8 cellular contexts compared by ENCODE assay signal in genomic region chr17:7833011-7833794, GRCh38. TPM values are rescaled to one million over a fixed set of nuclear protein-coding genes. Genes with fewer than 3 reads are reported as not detected.
DNase-seq lines count a peak whose midpoint lies in the region; ATAC-seq and TF ChIP-seq lines count a peak whose summit lies in the region.

No MANE protein-coding gene starts in this region.

- WGBS in right lobe of liver (ENCODE audit: insufficient coverage, low coverage, low lambda C conversion rate, missing lambda C conversion rate), result 46% methylated on average over 12 of the region's 19 CpGs
- 68% methylated on average over 19 of the region's 19 CpGs for WGBS in thymus

- H3K27ac Mint-ChIP-seq in activated T-cell treated with anti-CD3 and anti-CD28 coated beads, Interleukin-2, amount 50 U/mL, for 72 hours, result no peak overlapping the region

- no peak overlapping the region for H3K27ac ChIP-seq in right lobe of liver
- H3K27ac ChIP-seq in thymus (ENCODE audit: low read depth), result no peak overlapping the region

- peaks cover 9% of the 10 kb centered on the region for H3K27me3 Mint-ChIP-seq in activated T-cell treated with anti-CD3 and anti-CD28 coated beads, Interleukin-2, amount 50 U/mL, for 72 hours (ENCODE audit: low read depth)

- peak overlapping the region; percentile 83 to 98 for H3K4me3 Mint-ChIP-seq in activated T-cell treated with anti-CD3 and anti-CD28 coated beads, Interleukin-2, amount 50 U/mL, for 72 hours

- H3K4me1 Mint-ChIP-seq in activated T-cell treated with anti-CD3 and anti-CD28 coated beads, Interleukin-2, amount 50 U/mL, for 72 hours (ENCODE audit: low read depth), result peaks cover 28% of the 10 kb centered on the region

- ATAC-seq in activated T-cell treated with anti-CD3 and anti-CD28 coated beads, Interleukin-2, amount 50 U/mL, for 72 hours (replicated peaks in 1 of 2), result no peak
- no peak for ATAC-seq in right lobe of liver
- ATAC-seq in GM18505 (IDR thresholded peaks at IDR 0.05; ENCODE audit: unreplicated experiment), result no peak
- ATAC-seq in HG02571 (IDR thresholded peaks at IDR 0.05; ENCODE audit: unreplicated experiment), result no peak

- H3K4me3 ChIP-seq in astrocyte of the spinal cord (ENCODE audit: low read depth, low read length) (peak overlapping the region; percentile 74), right lobe of liver (peak overlapping the region; percentile 68 to 73 (median 70)), thymus (ENCODE audit: low read length) (peak overlapping the region; percentile 82)

- in situ Hi-C loops in astrocyte of the spinal cord (cut with HindIII; ENCODE audit: low sequenced_read_pairs), result no loop called here

- TF ChIP-seq CTCF in astrocyte of the spinal cord (IDR thresholded peaks at IDR 0.05; ENCODE audit: low read depth, low read length), result no peak
- no peak for TF ChIP-seq CTCF in right lobe of liver (IDR thresholded peaks at IDR 0.05)

- H3K27me3 ChIP-seq in right lobe of liver (no peaks in the 10 kb centered on the region), thymus (ENCODE audit: control insufficient read depth, insufficient read depth) (no peaks in the 10 kb centered on the region)

- intact Hi-C loops in right lobe of liver (cut with DNase I), result no loop called here

- no peak for DNase-seq in activated T-cell treated with anti-CD3 and anti-CD28 coated beads, Interleukin-2, amount 50 U/mL, for 72 hours
- DNase-seq in activated T-cell treated with anti-CD3 and anti-CD28 coated beads, Interleukin-2, amount 50 U/mL, for 48 hours, result no peak
- DNase-seq in astrocyte of the spinal cord (ENCODE audit: low read depth, low spot score) (no peak), right lobe of liver (peak in 2 of 3 donors; percentile 26 to 49), NCI-H1417 treated with DMSO at 0.1 percent for 48 hours (lab: John Stamatoyannopoulos, UW) (no peak)

- no peaks in the 10 kb centered on the region for H3K36me3 Mint-ChIP-seq in activated T-cell treated with anti-CD3 and anti-CD28 coated beads, Interleukin-2, amount 50 U/mL, for 72 hours (ENCODE audit: insufficient read depth in 2 of 2)

- H3K36me3 ChIP-seq in right lobe of liver (no peaks in the 10 kb centered on the region), thymus (ENCODE audit: control insufficient read depth, insufficient read depth) (no peaks in the 10 kb centered on the region)

- H3K9me3 ChIP-seq in right lobe of liver, result no peaks in the 10 kb centered on the region
- no peaks in the 10 kb centered on the region for H3K9me3 ChIP-seq in thymus (ENCODE audit: control insufficient read depth)

- H3K9me3 Mint-ChIP-seq in activated T-cell treated with anti-CD3 and anti-CD28 coated beads, Interleukin-2, amount 50 U/mL, for 72 hours, result no peaks in the 10 kb centered on the region

- peak; percentile 10 for TF ChIP-seq POLR2A in right lobe of liver (IDR thresholded peaks at IDR 0.05)
- no peak for TF ChIP-seq POLR2A in GM18505 (IDR thresholded peaks at IDR 0.05; ENCODE audit: borderline replicate concordance, extremely low read depth, insufficient read depth, insufficient read length)

- H3K4me1 ChIP-seq in right lobe of liver, result peaks cover 0 to 25% (median 0%) of the 10 kb centered on the region in 4 donors
- H3K4me1 ChIP-seq in thymus (ENCODE audit: control insufficient read depth, insufficient read depth, low read length), result peaks cover 12% of the 10 kb centered on the region

RNA-seq across cellular contexts. Expression of gene KDM6B, which starts 0.8 kb away (rescaled TPM):
- total RNA-seq in activated T-cell treated with anti-CD3 and anti-CD28 coated beads, Interleukin-2, amount 50 U/mL, for 72 hours, result 10 to 100 TPM; 73.7 to 83.5 TPM
- 10 to 100 TPM in 4 of 6 experiments, 1 to 10 TPM in 2; 6.1 to 12.8 (median 10.9) TPM for total RNA-seq in right lobe of liver
- 16.3 TPM for polyA plus RNA-seq in thymus

RNA-seq across cellular contexts. Expression of gene TMEM88, which starts 21.7 kb away (rescaled TPM):
- 1 to 10 TPM; 5.2 to 5.3 TPM for total RNA-seq in activated T-cell treated with anti-CD3 and anti-CD28 coated beads, Interleukin-2, amount 50 U/mL, for 72 hours
- 1 to 10 TPM in 4 of 6 experiments, under 1 TPM in 2; 0.74 to 2.4 (median 1.2) TPM for total RNA-seq in right lobe of liver
- polyA plus RNA-seq in thymus, result 29.1 TPM

RNA-seq across cellular contexts. Expression of gene NAA38, which starts 24.2 kb away (rescaled TPM):
- total RNA-seq in activated T-cell treated with anti-CD3 and anti-CD28 coated beads, Interleukin-2, amount 50 U/mL, for 72 hours, result 10 to 100 TPM; 42.7 to 43.5 TPM
- total RNA-seq in right lobe of liver, result 10 to 100 TPM; 27.2 to 43.0 (median 30.8) TPM
- polyA plus RNA-seq in thymus, result 85.3 TPM

RNA-seq across cellular contexts. Expression of gene CYB5D1, which starts 24.6 kb away (rescaled TPM):
- 10 to 100 TPM in 1 of 2 donors, 1 to 10 TPM in 1; 6.7 to 10.2 TPM for total RNA-seq in activated T-cell treated with anti-CD3 and anti-CD28 coated beads, Interleukin-2, amount 50 U/mL, for 72 hours
- 10 to 100 TPM in 1 of 6 experiments, 1 to 10 TPM in 5; 6.0 to 11.7 (median 7.4) TPM for total RNA-seq in right lobe of liver
- 6.0 TPM for polyA plus RNA-seq in thymus

RNA-seq across cellular contexts. Expression of gene CHD3, which starts 55.4 kb away (rescaled TPM):
- 100 to 1,000 TPM; 133 to 140 TPM for total RNA-seq in activated T-cell treated with anti-CD3 and anti-CD28 coated beads, Interleukin-2, amount 50 U/mL, for 72 hours
- 1 to 10 TPM; 3.2 to 7.2 (median 5.1) TPM for total RNA-seq in right lobe of liver
- 119 TPM for polyA plus RNA-seq in thymus

Comparison
In these comparisons a context has a peak if more than half of its experiments do, and no peak if none do; other contexts are left out.
1. DNase-seq: peak in right lobe of liver (2 of 3); none in activated T-cell treated with anti-CD3 and anti-CD28 coated beads, Interleukin-2, amount 50 U/mL, for 72 hours (0 of 2), activated T-cell treated with anti-CD3 and anti-CD28 coated beads, Interleukin-2, amount 50 U/mL, for 48 hours (0 of 2), astrocyte of the spinal cord (single experiment) and NCI-H1417 treated with DMSO at 0.1 percent for 48 hours (single experiment).
2. RNA of gene KDM6B, which starts 0.8 kb away (total RNA-seq): 73.7 to 83.5 TPM in activated T-cell treated with anti-CD3 and anti-CD28 coated beads, Interleukin-2, amount 50 U/mL, for 72 hours; 6.1 to 12.8 TPM in right lobe of liver; every median in the first group is over 4 times any median in the second.
3. Peak in every context shown above with its lines, with median percentiles within 50 percentile points of each other: H3K4me3 ChIP-seq.